ENCODE assay signal across 8 cellular contexts in the genomic region with DNA sequence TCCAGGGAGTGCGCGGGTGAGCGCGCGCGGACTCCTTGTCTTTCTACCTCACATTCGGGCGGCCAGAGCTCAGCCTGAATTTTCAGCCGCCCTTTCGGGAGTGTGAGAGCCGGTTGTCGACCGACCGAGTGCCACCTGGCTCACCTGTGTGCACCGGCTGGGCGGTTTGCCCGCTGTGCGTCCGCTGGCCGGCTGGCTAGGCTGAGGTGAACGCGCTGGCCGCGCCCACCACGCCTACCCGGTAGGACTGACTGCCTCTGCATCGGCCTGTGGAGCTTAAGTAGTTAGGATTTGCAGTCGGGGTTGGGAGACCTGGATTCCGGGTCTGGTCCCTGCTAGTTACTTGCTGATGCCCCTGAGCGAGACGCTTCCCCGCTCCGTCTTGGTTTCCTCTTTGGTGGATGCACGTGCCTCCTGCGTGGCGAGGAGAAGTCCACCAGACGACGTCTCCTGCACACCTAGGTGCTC. TPM values are rescaled to one million over a fixed set of nuclear protein-coding genes. Genes with fewer than 3 reads are reported as not detected.
A peak's percentile ranks its signal among the peaks of the same experiment; 100 is the strongest.
DNase-seq lines count a peak whose midpoint lies in the region; ATAC-seq and TF ChIP-seq lines count a peak whose summit lies in the region.

No MANE protein-coding gene starts in this region.

- intact Hi-C loops in CD14-positive monocyte (cut with micrococcal nuclease) (no loop called here), right cardiac atrium (cut with DNase I) (no loop called here)

- H3K27ac Mint-ChIP-seq in CD14-positive monocyte, result peak overlapping the region in 1 of 7 donors; percentile 69
- H3K27ac Mint-ChIP-seq in activated CD8-positive, alpha-beta T cell treated with anti-CD3 and anti-CD28 coated beads, Interleukin-2, amount 10 ng/mL, durations not matched to agents 7 days and 5 days, result no peak overlapping the region

- H3K27me3 ChIP-seq in right cardiac atrium (ENCODE audit: control insufficient read depth, insufficient read depth), result no peaks in the 10 kb centered on the region

- WGBS in right cardiac atrium, result 8% methylated on average over 38 of the region's 38 CpGs

- ATAC-seq in HG02885 (IDR thresholded peaks at IDR 0.05; ENCODE audit: poor library complexity, unreplicated experiment) (peak; percentile 7), right cardiac atrium (peak; percentile 30 to 43), GM19455 (IDR thresholded peaks at IDR 0.05; ENCODE audit: unreplicated experiment) (no peak)
- peak; percentile 2 for ATAC-seq in activated CD8-positive, alpha-beta T cell treated with anti-CD3 and anti-CD28 coated beads, Interleukin-2, amount 10 ng/mL, durations not matched to agents 7 days and 5 days

- peaks cover 17% of the 10 kb centered on the region for H3K4me1 Mint-ChIP-seq in CD14-positive monocyte
- H3K4me1 Mint-ChIP-seq in activated CD8-positive, alpha-beta T cell treated with anti-CD3 and anti-CD28 coated beads, Interleukin-2, amount 10 ng/mL, durations not matched to agents 7 days and 5 days (ENCODE audit: low read depth), result peaks cover 29% of the 10 kb centered on the region

- peaks cover 0 to 4% (median 0%) of the 10 kb centered on the region in 7 donors for H3K9me3 Mint-ChIP-seq in CD14-positive monocyte
- H3K9me3 Mint-ChIP-seq in activated CD8-positive, alpha-beta T cell treated with anti-CD3 and anti-CD28 coated beads, Interleukin-2, amount 10 ng/mL, durations not matched to agents 7 days and 5 days (ENCODE audit: insufficient read depth), result no peaks in the 10 kb centered on the region

- H3K27ac ChIP-seq in right cardiac atrium (ENCODE audit: low read length), result no peak overlapping the region

- peaks cover 20 to 35% (median 29%) of the 10 kb centered on the region in 3 donors for H3K27me3 Mint-ChIP-seq in CD14-positive monocyte (ENCODE audit: low read depth in 3 of 3)
- H3K27me3 Mint-ChIP-seq in activated CD8-positive, alpha-beta T cell treated with anti-CD3 and anti-CD28 coated beads, Interleukin-2, amount 10 ng/mL, durations not matched to agents 7 days and 5 days (ENCODE audit: low read depth), result peaks cover 26% of the 10 kb centered on the region

- TF ChIP-seq CTCF in CD14-positive monocyte (IDR thresholded peaks at IDR 0.05), result no peak

- peak overlapping the region; percentile 80 for H3K4me3 ChIP-seq in right cardiac atrium (ENCODE audit: low read length)
- H3K4me3 ChIP-seq in skeletal muscle cell (ENCODE audit: low read depth, low read length), result peak overlapping the region; percentile 54

- CTCF ChIA-PET in activated CD8-positive, alpha-beta T cell treated with anti-CD3 and anti-CD28 coated beads, Interleukin-2, amount 10 ng/mL, durations not matched to agents 7 days and 5 days (lab: Charles Lee), result interaction anchor here (2.0 to 5.0 kb wide), 4 partner anchors 13 to 57 kb away, joined by 5 to 24 read pairs (median 10); no protein-coding TSS in a partner anchor

- H3K4me3 Mint-ChIP-seq in CD14-positive monocyte, result peak overlapping the region; percentile 80 to 94
- peak overlapping the region; percentile 85 for H3K4me3 Mint-ChIP-seq in activated CD8-positive, alpha-beta T cell treated with anti-CD3 and anti-CD28 coated beads, Interleukin-2, amount 10 ng/mL, durations not matched to agents 7 days and 5 days

- H3K4me1 ChIP-seq in right cardiac atrium (ENCODE audit: control insufficient read depth, insufficient read depth, low read length), result no peaks in the 10 kb centered on the region

- POLR2A ChIA-PET in activated CD8-positive, alpha-beta T cell treated with anti-CD3 and anti-CD28 coated beads, Interleukin-2, amount 10 ng/mL, durations not matched to agents 7 days and 5 days (lab: Charles Lee), result no interaction called here

- peaks cover 0 to 2% of the 10 kb centered on the region in 2 donors for H3K36me3 Mint-ChIP-seq in CD14-positive monocyte
- no peaks in the 10 kb centered on the region for H3K36me3 Mint-ChIP-seq in activated CD8-positive, alpha-beta T cell treated with anti-CD3 and anti-CD28 coated beads, Interleukin-2, amount 10 ng/mL, durations not matched to agents 7 days and 5 days (ENCODE audit: low read depth)

- no peak for DNase-seq in CD14-positive monocyte (ENCODE audit: low spot score)
- DNase-seq in activated CD8-positive, alpha-beta T cell treated with anti-CD3 and anti-CD28 coated beads, Interleukin-2, amount 10 ng/mL, durations not matched to agents 7 days and 5 days, result no peak
- peak in 2 of 3 donors; percentile 66 to 70 for DNase-seq in right cardiac atrium
- no peak for DNase-seq in skeletal muscle cell (ENCODE audit: low read depth)
- no peak for DNase-seq in cerebellar cortex (ENCODE audit: low spot score)
- no peak for DNase-seq in DMS114 treated with DMSO at 0.1 percent for 48 hours (lab: John Stamatoyannopoulos, UW; ENCODE audit: unreplicated experiment)

- no peaks in the 10 kb centered on the region for H3K9me3 ChIP-seq in right cardiac atrium (ENCODE audit: control insufficient read depth, low read length)

RNA-seq across cellular contexts. Expression of gene TSPAN15, which starts 0.6 kb away (rescaled TPM):
- polyA plus RNA-seq in CD14-positive monocyte (under 1 TPM in 1 of 2 donors, not detected in 1; 0.22 TPM), right cardiac atrium (11.5 TPM)
- total RNA-seq in activated CD8-positive, alpha-beta T cell treated with anti-CD3 and anti-CD28 coated beads, Interleukin-2, amount 10 ng/mL, durations not matched to agents 7 days and 5 days, result 1 to 10 TPM; 3.8 to 4.7 TPM
- total RNA-seq in right cardiac atrium, result 1 to 10 TPM; 5.3 to 8.7 (median 7.4) TPM

RNA-seq across cellular contexts. Expression of gene TACR2, which starts 35.1 kb away (rescaled TPM):
- under 1 TPM; 0.20 to 0.23 TPM for polyA plus RNA-seq in CD14-positive monocyte
- total RNA-seq in activated CD8-positive, alpha-beta T cell treated with anti-CD3 and anti-CD28 coated beads, Interleukin-2, amount 10 ng/mL, durations not matched to agents 7 days and 5 days, result not detected
- under 1 TPM; 0.26 to 0.53 (median 0.37) TPM for total RNA-seq in right cardiac atrium
- polyA plus RNA-seq in right cardiac atrium, result 0.27 TPM

Comparison
In these comparisons a context has a peak if more than half of its experiments do, and no peak if none do; other contexts are left out.
1. DNase-seq: peak in right cardiac atrium (2 of 3); none in CD14-positive monocyte (single experiment), activated CD8-positive, alpha-beta T cell treated with anti-CD3 and anti-CD28 coated beads, Interleukin-2, amount 10 ng/mL, durations not matched to agents 7 days and 5 days (single experiment), skeletal muscle cell (single experiment), cerebellar cortex (single experiment) and DMS114 treated with DMSO at 0.1 percent for 48 hours (single experiment).